In genomic region chr1:7482077-7482476, GRCh38 we compare ENCODE assay signal across 30 cellular contexts.
"Had no signal": no experiment of that assay in that cellular context is flagged by ENCODE, and none has a peak within 500 bp of the region (broad histone marks: within the 10 kb centered on the region; RNA-seq: fewer than 3 reads in every experiment).

No MANE protein-coding gene starts in this region.

- H3K36me3 ChIP-seq: WERI-Rb-1 had no signal

- H3K9ac ChIP-seq: KMS-11 had no signal

- H3K27ac ChIP-seq: KMS-11, WERI-Rb-1 had no signal

- ATAC-seq: activated CD8-positive, alpha-beta T cell treated with anti-CD3 and anti-CD28 coated beads for 36 hours; activated naive CD8-positive, alpha-beta T cell treated with anti-CD3 and anti-CD28 coated beads, Interleukin-2, amount 50 U/mL, for 24 hours; Panc1 had no signal

- H3K4me2 ChIP-seq: KMS-11 had no signal

- DNase-seq: activated CD4-positive, alpha-beta T cell treated with anti-CD3 and anti-CD28 coated beads for 1 hour; activated CD4-positive, alpha-beta T cell treated with anti-CD3 and anti-CD28 coated beads, Interleukin-2, amount 10 ng/mL, durations not matched to agents 24 days and 14 days; activated CD4-positive, alpha-beta T cell treated with anti-CD3 and anti-CD28 coated beads, Interleukin-2, amount 50 U/mL, for 4 hours; activated CD4-positive, CD25-positive, alpha-beta regulatory T cell; activated CD8-positive, alpha-beta T cell treated with anti-CD3 and anti-CD28 coated beads for 36 hours; activated effector memory CD4-positive, alpha-beta T cell treated with Interleukin-2 at 50 U/mL for 16 hours; activated naive CD4-positive, alpha-beta T cell treated with anti-CD3 and anti-CD28 coated beads, Interleukin-2, amount 10 ng/mL, durations not matched to agents 7 days and 5 days; activated naive CD8-positive, alpha-beta T cell treated with anti-CD3 and anti-CD28 coated beads, Interleukin-2, amount 50 U/mL, for 24 hours; activated T-cell treated with anti-CD3 and anti-CD28 coated beads, Interleukin-2, amount 50 U/mL, for 48 hours; anterior cingulate cortex; central memory CD4-positive, alpha-beta T cell; MM.1S; MV-4-11; NCI-H1092; NCI-H1436 treated with DMSO at 0.1 percent for 48 hours; NCI-H1694 treated with DMSO at 0.1 percent for 48 hours; NCI-H2081; NCI-H2171 treated with DMSO at 0.1 percent for 48 hours; NCI-H2227 treated with DMSO at 0.1 percent for 48 hours; NCI-H446; NCI-H510A treated with DMSO at 0.1 percent for 48 hours; NCI-H526 treated with DMSO at 0.1 percent for 48 hours; NCI-H774; SW 1271; T-helper 1 cell; T-helper 2 cell; T-helper 9 cell; WERI-Rb-1 had no signal
